19 cellular contexts compared by ENCODE assay signal in genomic region chr2:117349687-117350086, GRCh38.
"Had no signal": no experiment of that assay in that cellular context is flagged by ENCODE, and none has a peak within 500 bp of the region (broad histone marks: within the 10 kb centered on the region; RNA-seq: fewer than 3 reads in every experiment).

No MANE protein-coding gene starts in this region.

- H3K4me1 ChIP-seq: SJCRH30 had no signal

- H3K27me3 ChIP-seq: SJCRH30 had no signal

- H3K9me3 ChIP-seq: SJCRH30 had no signal

- H3K36me3 ChIP-seq: SJCRH30 had no signal

- H3K4me3 ChIP-seq: SJCRH30 had no signal

- ATAC-seq: SK-N-SH treated with all-trans-retinoic acid at 6 μM for 48 hours, T-helper 17 cell had no signal

- DNase-seq: KBM-7, MV-4-11, NCI-H1048, NCI-H1105, NCI-H1417, NCI-H1436 treated with DMSO at 0.1 percent for 48 hours, NCI-H1694, NCI-H187 treated with DMSO at 0.1 percent for 48 hours, NCI-H2029 treated with DMSO at 0.1 percent for 48 hours, NCI-H2171 treated with DMSO at 0.1 percent for 48 hours, NCI-H2227 treated with DMSO at 0.1 percent for 48 hours, NCI-H524, NCI-H82, SHP77 treated with DMSO at 0.1 percent for 48 hours, SJCRH30, T-helper 1 cell, T-helper 17 cell had no signal

- H3K27ac ChIP-seq: RWPE1, SJCRH30 had no signal
